In genomic region chr19:47271949-47272348, GRCh38 we compare ENCODE assay signal across 16 cellular contexts. TPM values are rescaled to one million over a fixed set of nuclear protein-coding genes. Genes with fewer than 3 reads are reported as not detected.
DNase-seq lines count a peak whose midpoint lies in the region; ATAC-seq and TF ChIP-seq lines count a peak whose summit lies in the region.
"Had no signal": no experiment of that assay in that cellular context is flagged by ENCODE, and none has a peak within 500 bp of the region (broad histone marks: within the 10 kb centered on the region; RNA-seq: fewer than 3 reads in every experiment).

No MANE protein-coding gene starts in this region.

- no peak overlapping the region for H3K4me3 ChIP-seq in tibial nerve

- TF ChIP-seq CTCF in WTC11 (IDR thresholded peaks at IDR 0.05) (no peak), tibial nerve (IDR thresholded peaks at IDR 0.05) (no peak)

- H3K4me1 Mint-ChIP-seq in activated CD8-positive, alpha-beta memory T cell treated with anti-CD3 and anti-CD28 coated beads, Interleukin-2, amount 10 ng/mL, durations not matched to agents 7 days and 5 days: peaks cover 16% of the 10 kb centered on the region
- peaks cover 16% of the 10 kb centered on the region for H3K4me1 Mint-ChIP-seq in WTC11
- H3K4me1 Mint-ChIP-seq in memory B cell: peaks cover 19% of the 10 kb centered on the region

- H3K27ac ChIP-seq in tibial nerve: peak overlapping the region in 3 of 4 donors; percentile 99 to 100 (median 100)

- ATAC-seq in activated CD8-positive, alpha-beta memory T cell treated with anti-CD3 and anti-CD28 coated beads, Interleukin-2, amount 10 ng/mL, durations not matched to agents 7 days and 5 days: no peak
- ATAC-seq in WTC11: no peak
- no peak for ATAC-seq in memory B cell (ENCODE audit: low read depth)
- no peak for ATAC-seq in GM19455 (IDR thresholded peaks at IDR 0.05; ENCODE audit: unreplicated experiment)
- no peak for ATAC-seq in GM19328 (IDR thresholded peaks at IDR 0.05; ENCODE audit: unreplicated experiment)
- ATAC-seq: foreskin keratinocyte had no signal

- peaks cover 0 to 35% (median 18%) of the 10 kb centered on the region in 4 donors for H3K4me1 ChIP-seq in tibial nerve
- H3K4me1 ChIP-seq: foreskin keratinocyte had no signal

- H3K4me3 Mint-ChIP-seq in activated CD8-positive, alpha-beta memory T cell treated with anti-CD3 and anti-CD28 coated beads, Interleukin-2, amount 10 ng/mL, durations not matched to agents 7 days and 5 days: peak overlapping the region; percentile 94
- H3K4me3 Mint-ChIP-seq in WTC11 (peak overlapping the region; percentile 91; the same call in 1 of the 2 replicates), memory B cell (peak overlapping the region; percentile 99)

- peaks cover 13% of the 10 kb centered on the region for H3K36me3 Mint-ChIP-seq in activated CD8-positive, alpha-beta memory T cell treated with anti-CD3 and anti-CD28 coated beads, Interleukin-2, amount 10 ng/mL, durations not matched to agents 7 days and 5 days
- peaks cover 26% of the 10 kb centered on the region for H3K36me3 Mint-ChIP-seq in WTC11
- peaks cover 16% of the 10 kb centered on the region for H3K36me3 Mint-ChIP-seq in memory B cell

- H3K9me3 Mint-ChIP-seq in activated CD8-positive, alpha-beta memory T cell treated with anti-CD3 and anti-CD28 coated beads, Interleukin-2, amount 10 ng/mL, durations not matched to agents 7 days and 5 days (ENCODE audit: low read depth): no peaks in the 10 kb centered on the region
- H3K9me3 Mint-ChIP-seq in WTC11 (no peaks in the 10 kb centered on the region), memory B cell (no peaks in the 10 kb centered on the region)

- CTCF ChIA-PET in activated CD8-positive, alpha-beta memory T cell treated with anti-CD3 and anti-CD28 coated beads, Interleukin-2, amount 10 ng/mL, durations not matched to agents 7 days and 5 days (lab: Charles Lee): interaction anchor here (0.6 to 0.7 kb wide), 2 partner anchors 36 to 122 kb away, joined by 3 read pairs; no protein-coding TSS in a partner anchor
- CTCF ChIA-PET in WTC11 (lab: Charles Lee): interaction anchor here (0.6 to 1.9 kb wide), 5 partner anchors 10 to 77 kb away, joined by 3 to 7 read pairs (median 5); partner anchors contain the start of gene DHX34

- no peak for DNase-seq in activated CD8-positive, alpha-beta memory T cell treated with anti-CD3 and anti-CD28 coated beads, Interleukin-2, amount 10 ng/mL, durations not matched to agents 7 days and 5 days
- DNase-seq in activated CD8-positive, alpha-beta memory T cell treated with anti-CD3 and anti-CD28 coated beads for 24 hours: no peak
- DNase-seq in WTC11 (ENCODE audit: low spot score) (no peak), memory B cell (ENCODE audit: low spot score in 2 of 2) (no peak), tibial nerve (ENCODE audit: low spot score in 2 of 2) (no peak), COLO668 (lab: John Stamatoyannopoulos, UW; ENCODE audit: unreplicated experiment) (no peak)
- DNase-seq: ACHN, DMS79 treated with DMSO at 0.1 percent for 48 hours, foreskin keratinocyte, kidney, NCI-H1417 treated with DMSO at 0.1 percent for 48 hours, NCI-H526 treated with DMSO at 0.1 percent for 48 hours, trophoblast cell had no signal

- POLR2A ChIA-PET in WTC11 (lab: Charles Lee): interaction anchor here (0.6 to 1.5 kb wide), 6 partner anchors 15 to 425 kb away, joined by 3 to 11 read pairs (median 3); partner anchors contain the start of genes CCDC9 and DHX34

- H3K27me3 ChIP-seq in tibial nerve: no peaks in the 10 kb centered on the region
- H3K27me3 ChIP-seq: foreskin keratinocyte had no signal

- no peaks in the 10 kb centered on the region for H3K9me3 ChIP-seq in tibial nerve

- peaks cover 0 to 50% (median 7%) of the 10 kb centered on the region in 3 donors for H3K36me3 ChIP-seq in tibial nerve

- TF ChIP-seq EP300 in tibial nerve (IDR thresholded peaks at IDR 0.05): no peak

- peak overlapping the region; percentile 46 for H3K27ac Mint-ChIP-seq in activated CD8-positive, alpha-beta memory T cell treated with anti-CD3 and anti-CD28 coated beads, Interleukin-2, amount 10 ng/mL, durations not matched to agents 7 days and 5 days
- H3K27ac Mint-ChIP-seq in WTC11 (no peak overlapping the region), memory B cell (no peak overlapping the region)

- TF ChIP-seq POLR2A in tibial nerve (IDR thresholded peaks at IDR 0.05): no peak

- no peaks in the 10 kb centered on the region for H3K27me3 Mint-ChIP-seq in activated CD8-positive, alpha-beta memory T cell treated with anti-CD3 and anti-CD28 coated beads, Interleukin-2, amount 10 ng/mL, durations not matched to agents 7 days and 5 days
- H3K27me3 Mint-ChIP-seq in WTC11 (ENCODE audit: low read depth) (peaks cover 17% of the 10 kb centered on the region), memory B cell (no peaks in the 10 kb centered on the region)

- WGBS in tibial nerve, 2 donors: 61 to 75% methylated on average over 6 of the region's 6 CpGs

TF ChIP-seq in WTC11, 78 proteins besides CTCF, POLR2A, EP300 and RAD21 (continues in another document):
- TF ChIP-seq TEAD4 (CRISPR knock-in tag; IDR thresholded peaks at IDR 0.05) (no peak), ETV6 (CRISPR knock-in tag; IDR thresholded peaks at IDR 0.05) (no peak), NFYB (CRISPR knock-in tag; conservative IDR thresholded peaks at IDR 0.05; ENCODE audit: low read depth) (no peak), MLX (CRISPR knock-in tag; IDR thresholded peaks at IDR 0.05) (no peak), TEAD1 (CRISPR knock-in tag; IDR thresholded peaks at IDR 0.05) (no peak), PRRX2 (CRISPR knock-in tag; IDR thresholded peaks at IDR 0.05) (no peak), ATF6 (CRISPR knock-in tag; IDR thresholded peaks at IDR 0.05) (no peak), FOXP4 (CRISPR knock-in tag; IDR thresholded peaks at IDR 0.05) (no peak), CDX4 (CRISPR knock-in tag; IDR thresholded peaks at IDR 0.05; ENCODE audit: borderline replicate concordance) (no peak), HMGA2 (CRISPR knock-in tag; IDR thresholded peaks at IDR 0.05) (no peak), NR3C1 (CRISPR knock-in tag; conservative IDR thresholded peaks at IDR 0.05; ENCODE audit: low read depth) (no peak)

RNA-seq across cellular contexts. Expression of gene INAFM1, which starts 2.7 kb away (rescaled TPM):
- 10 to 100 TPM in 1 of 2 experiments, 1 to 10 TPM in 1; 7.6 to 14.5 TPM for total RNA-seq in activated CD8-positive, alpha-beta memory T cell treated with anti-CD3 and anti-CD28 coated beads, Interleukin-2, amount 10 ng/mL, durations not matched to agents 7 days and 5 days
- total RNA-seq in WTC11 (2021): 7.0 to 8.1 TPM (median 7.3 TPM) in 3 replicates
- total RNA-seq in tibial nerve: 10 to 100 TPM in 3 of 4 donors, 1 to 10 TPM in 1; 9.6 to 33.9 (median 25.4) TPM

RNA-seq across cellular contexts. Expression of gene CCDC9, which starts 15.6 kb away (rescaled TPM):
- total RNA-seq in activated CD8-positive, alpha-beta memory T cell treated with anti-CD3 and anti-CD28 coated beads, Interleukin-2, amount 10 ng/mL, durations not matched to agents 7 days and 5 days: 10 to 100 TPM; 24.8 to 27.6 TPM
- 30.4 to 37.7 TPM (median 33.0 TPM) in 3 replicates for total RNA-seq in WTC11 (2021)
- total RNA-seq in tibial nerve: 10 to 100 TPM; 23.8 to 39.0 (median 32.7) TPM

RNA-seq across cellular contexts. Expression of gene C5AR1, which starts 37.7 kb away (rescaled TPM):
- total RNA-seq in activated CD8-positive, alpha-beta memory T cell treated with anti-CD3 and anti-CD28 coated beads, Interleukin-2, amount 10 ng/mL, durations not matched to agents 7 days and 5 days: 1 to 10 TPM in 1 of 2 experiments, not detected in 1; 1.4 TPM
- 0.18 to 0.32 TPM (median 0.28 TPM) in 3 replicates for total RNA-seq in WTC11 (2021)
- 10 to 100 TPM in 3 of 4 donors, 1 to 10 TPM in 1; 5.0 to 34.5 (median 12.7) TPM for total RNA-seq in tibial nerve
- total RNA-seq: myocyte had no signal

RNA-seq across cellular contexts. Expression of gene BBC3, which starts 41.0 kb away (rescaled TPM):
- total RNA-seq in activated CD8-positive, alpha-beta memory T cell treated with anti-CD3 and anti-CD28 coated beads, Interleukin-2, amount 10 ng/mL, durations not matched to agents 7 days and 5 days: 10 to 100 TPM; 14.0 to 16.7 TPM
- total RNA-seq in WTC11 (2021) (29.4 to 49.5 TPM (median 32.2 TPM) in 3 replicates), tibial nerve (10 to 100 TPM in 1 of 4 donors, 1 to 10 TPM in 3; 2.8 to 11.0 (median 6.3) TPM)
